ENCODE assay signal across 26 cellular contexts in genomic region chr5:152864447-152864846, GRCh38.
"Had no signal": no experiment of that assay in that cellular context is flagged by ENCODE, and none has a peak within 500 bp of the region (broad histone marks: within the 10 kb centered on the region; RNA-seq: fewer than 3 reads in every experiment).

No MANE protein-coding gene starts in this region.

- H3K9me3 Mint-ChIP-seq: mesothelial cell of epicardium had no signal

- ATAC-seq: effector memory CD8-positive, alpha-beta T cell; esophagus mucosa; gastrocnemius medialis; heart right ventricle; left cardiac atrium; left lung; left ventricle myocardium superior; lower lobe of right lung; mucosa of descending colon had no signal

- H3K4me1 Mint-ChIP-seq: mesothelial cell of epicardium had no signal

- H3K27me3 ChIP-seq: colonic mucosa, esophagus squamous epithelium, gastrocnemius medialis, heart right ventricle, left lung had no signal

- H3K36me3 ChIP-seq: colonic mucosa, esophagus squamous epithelium, gastrocnemius medialis, heart right ventricle, left lung, lower lobe of right lung had no signal

- H3K27ac ChIP-seq: colonic mucosa, epithelial cell of prostate, esophagus squamous epithelium, gastrocnemius medialis, heart right ventricle, left lung, lower lobe of right lung had no signal

- H3K36me3 Mint-ChIP-seq: mesothelial cell of epicardium had no signal

- H3K4me3 Mint-ChIP-seq: dendritic cell treated with granulocyte-macrophage colony-stimulating factor and Interleukin-4, amounts not matched to agents 40 ng/mL and 50 ng/mL, for 4 days; effector memory CD8-positive, alpha-beta T cell; endodermal cell; mesothelial cell of epicardium had no signal

- H3K9me3 ChIP-seq: colonic mucosa, esophagus squamous epithelium, gastrocnemius medialis, heart right ventricle, left lung, lower lobe of right lung, mucosa of descending colon had no signal

- H3K27me3 Mint-ChIP-seq: dendritic cell treated with granulocyte-macrophage colony-stimulating factor and Interleukin-4, amounts not matched to agents 40 ng/mL and 50 ng/mL, for 4 days; effector memory CD8-positive, alpha-beta T cell had no signal

- H3K27ac Mint-ChIP-seq: dendritic cell treated with granulocyte-macrophage colony-stimulating factor and Interleukin-4, amounts not matched to agents 40 ng/mL and 50 ng/mL, for 4 days; effector memory CD8-positive, alpha-beta T cell; endodermal cell; mesothelial cell of epicardium had no signal

- DNase-seq: colonic mucosa; cortex of kidney; effector CD8-positive, alpha-beta T cell; effector memory CD8-positive, alpha-beta T cell; endodermal cell; erythroblast; esophagus squamous epithelium; foreskin fibroblast; foreskin melanocyte; gastrocnemius medialis; glutamatergic neuron; heart right ventricle; hippocampal formation; left cardiac atrium; left lung; left ventricle myocardium superior; lower lobe of right lung; mesenchymal stem cell; mucosa of descending colon had no signal

- H3K4me3 ChIP-seq: colonic mucosa, esophagus squamous epithelium, gastrocnemius medialis, heart right ventricle, left lung, lower lobe of right lung, mucosa of descending colon had no signal

- FAIRE-seq: endometrium, islet of Langerhans, keratinocyte had no signal

- H3K4me1 ChIP-seq: colonic mucosa, esophagus squamous epithelium, gastrocnemius medialis, heart right ventricle, left lung, lower lobe of right lung had no signal
